Comparison of ENCODE assay signal across 14 cellular contexts in genomic region chr10:35795131-35795819, GRCh38.
DNase-seq lines count a peak whose midpoint lies in the region; ATAC-seq, FAIRE-seq and TF ChIP-seq lines count a peak whose summit lies in the region.
"Had no signal": no experiment of that assay in that cellular context is flagged by ENCODE, and none has a peak within 500 bp of the region (broad histone marks: within the 10 kb centered on the region; RNA-seq: fewer than 3 reads in every experiment).

No MANE protein-coding gene starts in this region.

- DNase-seq in EL: peak; percentile 22
- peak; percentile 31 for DNase-seq in NCI-H1092 treated with DMSO at 0.1 percent for 48 hours (lab: John Stamatoyannopoulos, UW)
- DNase-seq in K562 (ENCODE audit: extremely low read depth in 1 of 4, low spot score in 3 of 4): no peak
- DNase-seq in HT-29 (ENCODE audit: low spot score): no peak
- no peak for DNase-seq in effector memory CD4-positive, alpha-beta T cell
- DNase-seq in hippocampal formation (lab: John Stamatoyannopoulos, UW): no peak
- DNase-seq: hypothalamus, NCI-H1417 treated with DMSO at 0.1 percent for 48 hours, OCI-M1, testis had no signal

- no TSS peak for BruUV-seq in K562 (replicated peaks; lab: Mats Ljungman, UMichigan)

- no peak overlapping the region for H3K4me3 ChIP-seq in K562
- H3K4me3 ChIP-seq in mesodermal cell (ENCODE audit: extremely low read depth, insufficient read depth, low read length, poor library complexity, severe bottlenecking): no peak overlapping the region
- no peak overlapping the region for H3K4me3 ChIP-seq in effector memory CD4-positive, alpha-beta T cell (ENCODE audit: insufficient read depth, low read depth, low read length, poor library complexity, severe bottlenecking)
- H3K4me3 ChIP-seq: lung, testis had no signal

- WGBS in K562 (ENCODE audit: insufficient coverage, low coverage, missing lambda C conversion rate): under 1% methylated on average over 13 of the region's 13 CpGs
- 94 to 96% methylated on average over 8 to 10 of the region's 13 CpGs for WGBS in mesodermal cell (ENCODE audit: insufficient coverage in 2 of 2), 2 experiments

- no peak overlapping the region for H2AFZ ChIP-seq in K562 (ENCODE audit: low read depth, low read length)

- no peaks in the 10 kb centered on the region for H4K20me1 ChIP-seq in K562 (replicated peaks; ENCODE audit: control insufficient read depth, insufficient read depth, low read length)

- no peak overlapping the region for H3K9ac ChIP-seq in K562 (ENCODE audit: insufficient read depth in 1 of 2, low read depth in 2 of 2, low read length in 2 of 2)

- no peak overlapping the region for H3K4me2 ChIP-seq in K562 (ENCODE audit: insufficient read depth, low read length)

- H3K9me3 ChIP-seq in K562 (replicated peaks; ENCODE audit: control insufficient read depth, insufficient read depth, low read depth, low read length) (no peaks in the 10 kb centered on the region), mesodermal cell (ENCODE audit: control insufficient read depth, low read length) (no peaks in the 10 kb centered on the region)
- H3K9me3 ChIP-seq in effector memory CD4-positive, alpha-beta T cell (ENCODE audit: control insufficient read depth, low read length): no peaks in the 10 kb centered on the region
- H3K9me3 ChIP-seq: testis had no signal

- no peak for TF ChIP-seq EP300 in K562 (IDR thresholded peaks at IDR 0.05; ENCODE audit: low read length)

- no peak for TF ChIP-seq RAD21 in K562 (CRISPR knock-in tag; conservative IDR thresholded peaks at IDR 0.05 in 1 of 2, IDR thresholded peaks at IDR 0.05 in 1 of 2)

- H3K9me1 ChIP-seq in K562 (ENCODE audit: control insufficient read depth, insufficient read depth, low read length): no peaks in the 10 kb centered on the region

- no peak for TF ChIP-seq CTCF in K562 (IDR thresholded peaks at IDR 0.05 in 2 of 3, conservative IDR thresholded peaks at IDR 0.05 in 1 of 3; ENCODE audit: insufficient read depth in 2 of 3, low read depth in 1 of 3, low read length in 3 of 3)

- no peaks in the 10 kb centered on the region for H3K79me2 ChIP-seq in K562 (ENCODE audit: control insufficient read depth, insufficient read depth, low read length)

- in situ Hi-C loops in K562 (cut with MboI): loop anchor here (25.0 kb wide), 1 partner anchor 558 kb away; no protein-coding TSS in a partner anchor

- H3K27ac ChIP-seq in K562 (ENCODE audit: extremely low read depth, low read depth, low read length) (no peak overlapping the region), mesodermal cell (ENCODE audit: low read depth, low read length, severe bottlenecking) (peak overlapping the region; percentile 29)
- no peak overlapping the region for H3K27ac ChIP-seq in effector memory CD4-positive, alpha-beta T cell (ENCODE audit: insufficient read depth, low read length, poor library complexity, severe bottlenecking)
- H3K27ac ChIP-seq: C4-2B, testis had no signal

- H3K36me3 ChIP-seq in K562 (ENCODE audit: control insufficient read depth, insufficient read depth, low read length) (no peaks in the 10 kb centered on the region), mesodermal cell (ENCODE audit: control insufficient read depth, insufficient read depth, low read length) (no peaks in the 10 kb centered on the region)
- no peaks in the 10 kb centered on the region for H3K36me3 ChIP-seq in effector memory CD4-positive, alpha-beta T cell (ENCODE audit: control insufficient read depth, insufficient read depth, low read length)

- ATAC-seq in K562: no peak
- ATAC-seq in HG03097 (IDR thresholded peaks at IDR 0.05; ENCODE audit: low FRiP score, unreplicated experiment): no peak

- no peak for TF ChIP-seq POLR2A in K562 (conservative IDR thresholded peaks at IDR 0.05)

- no peak for FAIRE-seq in K562 (lab: Jason Lieb, UNC)

- CTCF ChIA-PET in K562 (lab: Yijun Ruan, JAX; ENCODE audit: low intra/inter-chr PET ratio): no interaction called here

- intact Hi-C loops in K562 (cut with micrococcal nuclease): no loop called here

- POLR2A ChIA-PET in K562 (lab: Yijun Ruan, JAX): no interaction called here

- no peaks in the 10 kb centered on the region for H3K27me3 ChIP-seq in K562 (ENCODE audit: control insufficient read depth in 2 of 2, insufficient read depth in 2 of 2, low read length in 2 of 2)
- no peaks in the 10 kb centered on the region for H3K27me3 ChIP-seq in effector memory CD4-positive, alpha-beta T cell (replicated peaks; ENCODE audit: control insufficient read depth, insufficient read depth, low read length, poor library complexity, severe bottlenecking)
- H3K27me3 ChIP-seq: testis had no signal

- H3K4me1 ChIP-seq in K562 (replicated peaks in 1 of 2; ENCODE audit: control insufficient read depth in 2 of 2, insufficient read depth in 2 of 2, low read length in 2 of 2) (no peaks in the 10 kb centered on the region), mesodermal cell (ENCODE audit: control insufficient read depth, insufficient read depth, low read length, poor library complexity, severe bottlenecking) (no peaks in the 10 kb centered on the region)
- no peaks in the 10 kb centered on the region for H3K4me1 ChIP-seq in effector memory CD4-positive, alpha-beta T cell (ENCODE audit: control insufficient read depth, insufficient read depth, low read length, poor library complexity, severe bottlenecking)
- H3K4me1 ChIP-seq: testis had no signal

TF ChIP-seq in K562, 482 proteins besides CTCF, POLR2A, EP300 and RAD21:
- no peak for TF ChIP-seq CEBPG (CRISPR knock-in tag; IDR thresholded peaks at IDR 0.05)
- TF ChIP-seq CEBPG (tag; conservative IDR thresholded peaks at IDR 0.05 in 1 of 2, IDR thresholded peaks at IDR 0.05 in 1 of 2): 0 out of 4 replicates have a peak, but pooled peaks have one; percentile 12 to 20
- TF ChIP-seq NBN (IDR thresholded peaks at IDR 0.05; ENCODE audit: low read depth): no peak
- peak; percentile 28 for TF ChIP-seq ATF3 (IDR thresholded peaks at IDR 0.05)
- TF ChIP-seq ATF3 (CRISPR knock-in tag; conservative IDR thresholded peaks at IDR 0.05): no peak

Comparison
In these comparisons a context has a peak if more than half of its experiments do, and no peak if none do; other contexts are left out.
1. DNase-seq: peak in EL (single experiment) and NCI-H1092 treated with DMSO at 0.1 percent for 48 hours (single experiment); none in K562 (0 of 4), HT-29 (single experiment), effector memory CD4-positive, alpha-beta T cell (0 of 3) and hippocampal formation (0 of 2).